In the genomic region with DNA sequence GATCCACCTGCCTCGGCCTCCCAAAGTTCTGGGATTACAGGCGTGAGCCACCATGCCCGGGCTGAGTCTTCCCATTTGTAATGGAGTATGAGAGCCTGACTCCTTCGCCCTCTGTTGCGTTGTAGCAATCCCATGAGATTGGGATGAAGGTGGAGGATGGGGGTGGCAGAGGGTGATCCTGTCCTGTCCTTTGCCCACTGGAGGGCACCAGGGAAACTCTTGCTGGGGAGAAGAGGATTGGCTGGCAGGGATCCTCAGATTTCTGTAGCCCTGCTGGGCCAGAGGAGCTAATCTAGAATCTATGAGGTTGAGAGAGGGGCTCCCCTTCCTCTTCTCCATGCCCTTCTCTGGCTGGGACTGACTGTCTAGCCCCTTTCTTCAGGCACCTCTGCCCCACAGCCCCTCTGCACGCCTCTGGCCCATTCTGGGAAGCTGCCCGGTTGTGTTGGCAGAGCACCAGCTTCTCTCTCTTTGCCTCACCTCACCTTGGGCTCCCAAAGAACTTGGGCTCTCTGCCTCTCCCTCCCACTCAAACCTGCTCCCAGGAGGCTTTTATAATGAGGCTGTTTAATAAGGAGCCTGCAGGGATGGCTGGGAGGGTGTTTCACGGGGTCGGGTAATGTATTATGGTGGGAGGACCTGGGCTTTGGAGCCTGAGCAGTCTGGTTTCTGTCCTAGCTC, we compare ENCODE assay signal across 17 cellular contexts. TPM values are rescaled to one million over a fixed set of nuclear protein-coding genes. Genes with fewer than 3 reads are reported as not detected.
DNase-seq lines count a peak whose midpoint lies in the region; ATAC-seq and TF ChIP-seq lines count a peak whose summit lies in the region.
"Had no signal": no experiment of that assay in that cellular context is flagged by ENCODE, and none has a peak within 500 bp of the region (broad histone marks: within the 10 kb centered on the region; RNA-seq: fewer than 3 reads in every experiment).

No MANE protein-coding gene starts in this region.

- H3K27ac ChIP-seq in Panc1 (ENCODE audit: low read length): no peak overlapping the region
- H3K27ac ChIP-seq: BLaER1 treated with 17β-estradiol and CSF1 and Interleukin-3, amounts not matched to agents 10 nM and 100 nM; RWPE1 had no signal

- H3K9me3 Mint-ChIP-seq in activated T-helper 2 cell treated with anti-CD3 and anti-CD28 coated beads, Interferon-gamma antibody, Interleukin-2, Interleukin-4, amounts not matched to agents 10 μg/mL and 5 μg/mL and 100 μg/mL, durations not matched to agents 14 hours and 24 hours and 36 hours: no peaks in the 10 kb centered on the region
- no peaks in the 10 kb centered on the region for H3K9me3 Mint-ChIP-seq in activated CD8-positive, alpha-beta T cell treated with anti-CD3 and anti-CD28 coated beads for 36 hours

- peaks cover 14% of the 10 kb centered on the region for H3K27me3 Mint-ChIP-seq in activated T-helper 2 cell treated with anti-CD3 and anti-CD28 coated beads, Interferon-gamma antibody, Interleukin-2, Interleukin-4, amounts not matched to agents 10 μg/mL and 5 μg/mL and 100 μg/mL, durations not matched to agents 14 hours and 24 hours and 36 hours (ENCODE audit: low read depth)
- H3K27me3 Mint-ChIP-seq in activated CD8-positive, alpha-beta T cell treated with anti-CD3 and anti-CD28 coated beads for 36 hours: peaks cover 5% of the 10 kb centered on the region

- POLR2A ChIA-PET in Panc1 (lab: Charles Lee): no interaction called here
- POLR2A ChIA-PET in activated CD8-positive, alpha-beta T cell treated with anti-CD3 and anti-CD28 coated beads for 36 hours (lab: Charles Lee): interaction anchor here (1.1 kb wide), 1 partner anchor 32 kb away, joined by 3 read pairs; no protein-coding TSS in a partner anchor

- H3K27me3 ChIP-seq in Panc1 (ENCODE audit: control insufficient read depth, insufficient read depth, low read length): no peaks in the 10 kb centered on the region
- H3K27me3 ChIP-seq: BLaER1 treated with 17β-estradiol and CSF1 and Interleukin-3, amounts not matched to agents 10 nM and 100 nM had no signal

- H3K27ac Mint-ChIP-seq in activated T-helper 2 cell treated with anti-CD3 and anti-CD28 coated beads, Interferon-gamma antibody, Interleukin-2, Interleukin-4, amounts not matched to agents 10 μg/mL and 5 μg/mL and 100 μg/mL, durations not matched to agents 14 hours and 24 hours and 36 hours: no peak overlapping the region
- H3K27ac Mint-ChIP-seq in activated CD8-positive, alpha-beta T cell treated with anti-CD3 and anti-CD28 coated beads for 36 hours: no peak overlapping the region

- ATAC-seq in Panc1: peak; percentile 54; the same call in 1 of the 2 replicates
- peak; percentile 71 for ATAC-seq in left ventricle myocardium superior
- ATAC-seq in activated CD8-positive, alpha-beta T cell treated with anti-CD3 and anti-CD28 coated beads for 36 hours: no peak
- no peak for ATAC-seq in GM19328 (IDR thresholded peaks at IDR 0.05; ENCODE audit: unreplicated experiment)

- BruUV-seq in Panc1 (replicated peaks; lab: Mats Ljungman, UMichigan): no TSS peak

- TF ChIP-seq CTCF in GM13976 (IDR thresholded peaks at IDR 0.05; ENCODE audit: borderline replicate concordance, control extremely low read depth, extremely low read depth, insufficient read depth, missing control alignments): no peak
- no peak for TF ChIP-seq CTCF in Panc1 (IDR thresholded peaks at IDR 0.05)
- no peak for TF ChIP-seq CTCF in activated CD8-positive, alpha-beta T cell treated with anti-CD3 and anti-CD28 coated beads for 36 hours (IDR thresholded peaks at IDR 0.05)

- intact Hi-C loops in Panc1 (cut with micrococcal nuclease; ENCODE audit: unreplicated experiment) (no loop called here), left ventricle myocardium superior (cut with micrococcal nuclease) (no loop called here)
- intact Hi-C loops in activated T-helper 2 cell treated with anti-CD3 and anti-CD28 coated beads, Interferon-gamma antibody, Interleukin-2, Interleukin-4, amounts not matched to agents 10 μg/mL and 5 μg/mL and 100 μg/mL, durations not matched to agents 14 hours and 24 hours and 36 hours (cut with micrococcal nuclease): no loop called here
- intact Hi-C loops in activated CD8-positive, alpha-beta T cell treated with anti-CD3 and anti-CD28 coated beads for 36 hours (cut with micrococcal nuclease): no loop called here

- DNase-seq in NCI-H1092 treated with DMSO at 0.1 percent for 48 hours (lab: John Stamatoyannopoulos, UW) (peak; percentile 15), NCI-H1092 (lab: John Stamatoyannopoulos, UW) (no peak), GM13976 (ENCODE audit: low spot score) (peak; percentile 16), Panc1 (ENCODE audit: low read depth, low spot score) (no peak), left ventricle myocardium superior (peak; percentile 52)
- no peak for DNase-seq in activated T-helper 2 cell treated with anti-CD3 and anti-CD28 coated beads, Interferon-gamma antibody, Interleukin-2, Interleukin-4, amounts not matched to agents 10 μg/mL and 5 μg/mL and 100 μg/mL, durations not matched to agents 14 hours and 24 hours and 36 hours (ENCODE audit: low spot score)
- no peak for DNase-seq in activated CD8-positive, alpha-beta T cell treated with anti-CD3 and anti-CD28 coated beads for 36 hours
- DNase-seq: 8988T, DMS153, MV-4-11, NCI-H1694 treated with DMSO at 0.1 percent for 48 hours, NCI-H510A treated with DMSO at 0.1 percent for 48 hours had no signal

- CTCF ChIA-PET in Panc1 (lab: Charles Lee): interaction anchor here (1.0 to 1.1 kb wide), 2 partner anchors 10 to 324 kb away, joined by 3 to 4 read pairs; a partner anchor contains a TSS
- CTCF ChIA-PET in activated CD8-positive, alpha-beta T cell treated with anti-CD3 and anti-CD28 coated beads for 36 hours (lab: Charles Lee): interaction anchor here (0.7 to 3.1 kb wide), 3 partner anchors 10 to 24 kb away, joined by 3 to 19 read pairs (median 17); a partner anchor contains a TSS

- H3K36me3 Mint-ChIP-seq in activated T-helper 2 cell treated with anti-CD3 and anti-CD28 coated beads, Interferon-gamma antibody, Interleukin-2, Interleukin-4, amounts not matched to agents 10 μg/mL and 5 μg/mL and 100 μg/mL, durations not matched to agents 14 hours and 24 hours and 36 hours (ENCODE audit: low read depth): no peaks in the 10 kb centered on the region
- H3K36me3 Mint-ChIP-seq in activated CD8-positive, alpha-beta T cell treated with anti-CD3 and anti-CD28 coated beads for 36 hours (ENCODE audit: low read depth): no peaks in the 10 kb centered on the region

- H3K4me1 ChIP-seq in Panc1 (ENCODE audit: control insufficient read depth, insufficient read depth, low read length): no peaks in the 10 kb centered on the region
- H3K4me1 ChIP-seq: BLaER1 treated with 17β-estradiol and CSF1 and Interleukin-3, amounts not matched to agents 10 nM and 100 nM had no signal

- in situ Hi-C loops in GM13976 (cut with MboI; ENCODE audit: low sequenced_read_pairs, unreplicated experiment) (no loop called here), Panc1 (cut with HindIII; ENCODE audit: low pct_unique_long_range_greater_than_20kb, low sequenced_read_pairs) (no loop called here)

- H3K36me3 ChIP-seq in Panc1 (ENCODE audit: control insufficient read depth, insufficient read depth, low read length): no peaks in the 10 kb centered on the region
- H3K36me3 ChIP-seq: BLaER1 treated with 17β-estradiol and CSF1 and Interleukin-3, amounts not matched to agents 10 nM and 100 nM had no signal

- H3K4me3 ChIP-seq in Panc1 (ENCODE audit: low read depth in 2 of 2, low read length in 2 of 2): no peak overlapping the region
- H3K4me3 ChIP-seq: BLaER1 treated with 17β-estradiol and CSF1 and Interleukin-3, amounts not matched to agents 10 nM and 100 nM had no signal

- peaks cover 2% of the 10 kb centered on the region; the same call in 1 of the 2 replicates for H3K9me3 ChIP-seq in Panc1 (ENCODE audit: control insufficient read depth, insufficient read depth, low read depth, low read length)

- no peak overlapping the region for H3K4me3 Mint-ChIP-seq in activated T-helper 2 cell treated with anti-CD3 and anti-CD28 coated beads, Interferon-gamma antibody, Interleukin-2, Interleukin-4, amounts not matched to agents 10 μg/mL and 5 μg/mL and 100 μg/mL, durations not matched to agents 14 hours and 24 hours and 36 hours (ENCODE audit: low read depth)
- H3K4me3 Mint-ChIP-seq in activated CD8-positive, alpha-beta T cell treated with anti-CD3 and anti-CD28 coated beads for 36 hours: no peak overlapping the region

- no peaks in the 10 kb centered on the region for H3K4me1 Mint-ChIP-seq in activated T-helper 2 cell treated with anti-CD3 and anti-CD28 coated beads, Interferon-gamma antibody, Interleukin-2, Interleukin-4, amounts not matched to agents 10 μg/mL and 5 μg/mL and 100 μg/mL, durations not matched to agents 14 hours and 24 hours and 36 hours (ENCODE audit: low read depth)
- H3K4me1 Mint-ChIP-seq in activated CD8-positive, alpha-beta T cell treated with anti-CD3 and anti-CD28 coated beads for 36 hours (ENCODE audit: low read depth): no peaks in the 10 kb centered on the region

RNA-seq across cellular contexts. Expression of a gene that starts 9.5 kb away (rescaled TPM):
- total RNA-seq in Panc1 (2021; ENCODE audit: unreplicated experiment) (0.15 TPM), left ventricle myocardium superior (not detected)
- 0.41 TPM for polyA plus RNA-seq in Panc1 (2012; ENCODE audit: insufficient read length)
- 0.46 and 0.78 TPM in 2 replicates for total RNA-seq in activated T-helper 2 cell treated with anti-CD3 and anti-CD28 coated beads, Interferon-gamma antibody, Interleukin-2, Interleukin-4, amounts not matched to agents 10 μg/mL and 5 μg/mL and 100 μg/mL, durations not matched to agents 14 hours and 24 hours and 36 hours
- total RNA-seq in activated CD8-positive, alpha-beta T cell treated with anti-CD3 and anti-CD28 coated beads for 36 hours: not detected
- total RNA-seq: OCI-LY7 had no signal

RNA-seq across cellular contexts. Expression of a gene that starts 13.2 kb away (rescaled TPM):
- total RNA-seq in Panc1 (2021; ENCODE audit: unreplicated experiment): not detected
- polyA plus RNA-seq in Panc1 (2012; ENCODE audit: insufficient read length): not detected
- 3.5 TPM for total RNA-seq in left ventricle myocardium superior
- total RNA-seq in activated T-helper 2 cell treated with anti-CD3 and anti-CD28 coated beads, Interferon-gamma antibody, Interleukin-2, Interleukin-4, amounts not matched to agents 10 μg/mL and 5 μg/mL and 100 μg/mL, durations not matched to agents 14 hours and 24 hours and 36 hours: 0.18 TPM in 1 of 2 replicates, not detected in the other
- total RNA-seq in activated CD8-positive, alpha-beta T cell treated with anti-CD3 and anti-CD28 coated beads for 36 hours: 1 to 10 TPM in 1 of 2 experiments, under 1 TPM in 1; 0.51 to 1.0 TPM
- total RNA-seq: HT-29, OCI-LY7 had no signal

RNA-seq across cellular contexts. Expression of a gene that starts 16.4 kb away (rescaled TPM):
- total RNA-seq in Panc1 (2021; ENCODE audit: unreplicated experiment) (271 TPM), left ventricle myocardium superior (70.4 TPM)
- 244 TPM for polyA plus RNA-seq in Panc1 (2012; ENCODE audit: insufficient read length)
- total RNA-seq in activated T-helper 2 cell treated with anti-CD3 and anti-CD28 coated beads, Interferon-gamma antibody, Interleukin-2, Interleukin-4, amounts not matched to agents 10 μg/mL and 5 μg/mL and 100 μg/mL, durations not matched to agents 14 hours and 24 hours and 36 hours: 252 and 268 TPM in 2 replicates
- 100 to 1,000 TPM; 255 to 278 TPM for total RNA-seq in activated CD8-positive, alpha-beta T cell treated with anti-CD3 and anti-CD28 coated beads for 36 hours

RNA-seq across cellular contexts. Expression of a gene that starts 24.0 kb away (rescaled TPM):
- total RNA-seq in Panc1 (2021; ENCODE audit: unreplicated experiment): 0.23 TPM
- polyA plus RNA-seq in Panc1 (2012; ENCODE audit: insufficient read length): not detected
- not detected for total RNA-seq in left ventricle myocardium superior
- total RNA-seq in activated T-helper 2 cell treated with anti-CD3 and anti-CD28 coated beads, Interferon-gamma antibody, Interleukin-2, Interleukin-4, amounts not matched to agents 10 μg/mL and 5 μg/mL and 100 μg/mL, durations not matched to agents 14 hours and 24 hours and 36 hours: 0.69 and 0.75 TPM in 2 replicates
- total RNA-seq in activated CD8-positive, alpha-beta T cell treated with anti-CD3 and anti-CD28 coated beads for 36 hours: under 1 TPM in 1 of 2 experiments, not detected in 1; 0.50 TPM
- total RNA-seq: OCI-LY7 had no signal

RNA-seq across cellular contexts. Expression of a gene that starts 33.5 kb away (rescaled TPM):
- total RNA-seq in Panc1 (2021; ENCODE audit: unreplicated experiment) (494 TPM), left ventricle myocardium superior (238 TPM)
- polyA plus RNA-seq in Panc1 (2012; ENCODE audit: insufficient read length): 447 TPM
- total RNA-seq in activated T-helper 2 cell treated with anti-CD3 and anti-CD28 coated beads, Interferon-gamma antibody, Interleukin-2, Interleukin-4, amounts not matched to agents 10 μg/mL and 5 μg/mL and 100 μg/mL, durations not matched to agents 14 hours and 24 hours and 36 hours: 272 and 281 TPM in 2 replicates
- 100 to 1,000 TPM; 267 to 311 TPM for total RNA-seq in activated CD8-positive, alpha-beta T cell treated with anti-CD3 and anti-CD28 coated beads for 36 hours

Comparison
In these comparisons a context has a peak if more than half of its experiments do, and no peak if none do; other contexts are left out.
1. DNase-seq: peak in NCI-H1092 treated with DMSO at 0.1 percent for 48 hours (single experiment), GM13976 (single experiment) and left ventricle myocardium superior (single experiment); none in NCI-H1092 (single experiment), Panc1 (single experiment), activated T-helper 2 cell treated with anti-CD3 and anti-CD28 coated beads, Interferon-gamma antibody, Interleukin-2, Interleukin-4, amounts not matched to agents 10 μg/mL and 5 μg/mL and 100 μg/mL, durations not matched to agents 14 hours and 24 hours and 36 hours (single experiment) and activated CD8-positive, alpha-beta T cell treated with anti-CD3 and anti-CD28 coated beads for 36 hours (single experiment).
2. ATAC-seq: peak in Panc1 (single experiment) and left ventricle myocardium superior (single experiment); none in activated CD8-positive, alpha-beta T cell treated with anti-CD3 and anti-CD28 coated beads for 36 hours (single experiment) and GM19328 (single experiment).